ENCODE assay signal across 1 cellular context in genomic region chr4:6658635-6659075, GRCh38.
TF ChIP-seq lines count a peak whose summit lies in the region.

No MANE protein-coding gene starts in this region.

TF ChIP-seq in endothelial cell of umbilical vein, 7 proteins besides CTCF, POLR2A, EP300 and RAD21:
- TF ChIP-seq EZH2 (IDR thresholded peaks at IDR 0.05; ENCODE audit: borderline replicate concordance, low read depth, low read length, severe bottlenecking), result peak; percentile 60
- TF ChIP-seq GATA2 (IDR thresholded peaks at IDR 0.05; ENCODE audit: insufficient read depth, insufficient read length, low read depth, low read length), result no peak
- TF ChIP-seq FOS (IDR thresholded peaks at IDR 0.05; ENCODE audit: borderline replicate concordance, insufficient read depth, low read length), result no peak
